ENCODE assay signal across 19 cellular contexts in genomic region chr13:73259061-73259908, GRCh38.
DNase-seq lines count a peak whose midpoint lies in the region; ATAC-seq, FAIRE-seq and TF ChIP-seq lines count a peak whose summit lies in the region.
"Had no signal": no experiment of that assay in that cellular context is flagged by ENCODE, and none has a peak within 500 bp of the region (broad histone marks: within the 10 kb centered on the region; RNA-seq: fewer than 3 reads in every experiment).

No MANE protein-coding gene starts in this region.

- no peaks in the 10 kb centered on the region for H3K9me3 Mint-ChIP-seq in mesothelial cell of epicardium
- H3K9me3 Mint-ChIP-seq in type B pancreatic cell = peaks cover 4% of the 10 kb centered on the region
- H3K9me3 Mint-ChIP-seq: T-helper 2 cell treated with Interferon-gamma antibody and Interleukin-4, amounts not matched to agents 5 μg/mL and 100 μg/mL, for 36 hours had no signal

- H3K4me1 Mint-ChIP-seq in mesothelial cell of epicardium (peaks cover 37% of the 10 kb centered on the region), type B pancreatic cell (ENCODE audit: unreplicated experiment) (peaks cover 20% of the 10 kb centered on the region)
- H3K4me1 Mint-ChIP-seq: immature natural killer cell, memory B cell had no signal

- H3K36me3 ChIP-seq in K562 (ENCODE audit: control insufficient read depth, insufficient read depth, low read length) (no peaks in the 10 kb centered on the region), left lung (no peaks in the 10 kb centered on the region)

- no peaks in the 10 kb centered on the region for H3K9me1 ChIP-seq in K562 (ENCODE audit: control insufficient read depth, insufficient read depth, low read length)

- H3K4me3 Mint-ChIP-seq in mesothelial cell of epicardium = peak overlapping the region; percentile 5
- H3K4me3 Mint-ChIP-seq in type B pancreatic cell = peak overlapping the region; percentile 35
- H3K4me3 Mint-ChIP-seq: immature natural killer cell; memory B cell; T-helper 2 cell treated with Interferon-gamma antibody and Interleukin-4, amounts not matched to agents 5 μg/mL and 100 μg/mL, for 36 hours had no signal

- H3K4me3 ChIP-seq in K562 (no peak overlapping the region), left lung (no peak overlapping the region)
- H3K4me3 ChIP-seq: GM23248 had no signal

- no peak for TF ChIP-seq EP300 in K562 (IDR thresholded peaks at IDR 0.05; ENCODE audit: low read length)

- WGBS in K562 (ENCODE audit: insufficient coverage, low coverage, missing lambda C conversion rate) = 6% methylated on average over 10 of the region's 12 CpGs

- peaks cover 10% of the 10 kb centered on the region for H3K27me3 Mint-ChIP-seq in mesothelial cell of epicardium (ENCODE audit: low read depth)
- H3K27me3 Mint-ChIP-seq in type B pancreatic cell = no peaks in the 10 kb centered on the region

- no peaks in the 10 kb centered on the region for H3K79me2 ChIP-seq in K562 (ENCODE audit: control insufficient read depth, insufficient read depth, low read length)

- H3K27ac Mint-ChIP-seq in mesothelial cell of epicardium = peak overlapping the region; percentile 71
- H3K27ac Mint-ChIP-seq in type B pancreatic cell = peak overlapping the region; percentile 38
- H3K27ac Mint-ChIP-seq: memory B cell; T-helper 2 cell treated with Interferon-gamma antibody and Interleukin-4, amounts not matched to agents 5 μg/mL and 100 μg/mL, for 36 hours had no signal

- BruUV-seq in K562 (replicated peaks; lab: Mats Ljungman, UMichigan) = no TSS peak

- H3K9me3 ChIP-seq in K562 (replicated peaks; ENCODE audit: control insufficient read depth, insufficient read depth, low read depth, low read length) (no peaks in the 10 kb centered on the region), left lung (no peaks in the 10 kb centered on the region)

- H3K36me3 Mint-ChIP-seq in mesothelial cell of epicardium = no peaks in the 10 kb centered on the region
- H3K36me3 Mint-ChIP-seq in type B pancreatic cell = no peaks in the 10 kb centered on the region
- H3K36me3 Mint-ChIP-seq: immature natural killer cell, memory B cell had no signal

- H3K27me3 ChIP-seq in K562 (ENCODE audit: control insufficient read depth in 2 of 2, insufficient read depth in 2 of 2, low read length in 2 of 2) (0 out of 5 replicates have a peak, but pooled peaks cover 0 to 4% of the 10 kb centered on the region in 2 experiments), left lung (no peaks in the 10 kb centered on the region)

- DNase-seq in NOMO-1 treated with DMSO at 0.1 percent for 48 hours (lab: John Stamatoyannopoulos, UW; ENCODE audit: unreplicated experiment) (peak; percentile 5), NOMO-1 treated with dmso at 0.1 percent for 144 hours (lab: John Stamatoyannopoulos, UW; ENCODE audit: unreplicated experiment) (no peak), K562 (ENCODE audit: extremely low read depth in 1 of 4, low spot score in 3 of 4) (no peak), mesothelial cell of epicardium (ENCODE audit: low spot score in 2 of 2, unreplicated experiment in 2 of 2) (no peak), type B pancreatic cell (ENCODE audit: extremely low spot score, unreplicated experiment) (no peak), left lung (no peak)
- DNase-seq in activated CD4-positive, CD25-positive, alpha-beta regulatory T cell (lab: John Stamatoyannopoulos, UW) = no peak
- no peak for DNase-seq in stimulated activated CD4-positive, alpha-beta T cell treated with anti-CD3 and anti-CD28 coated beads, Interleukin-2, amount 100 ng/mL, for 48 hours
- DNase-seq: 8988T; activated CD4-positive, alpha-beta T cell treated with anti-CD3 and anti-CD28 coated beads for 4 hours; activated CD8-positive, alpha-beta memory T cell treated with anti-CD3 and anti-CD28 coated beads, Interleukin-2, amount 50 U/mL, for 48 hours; activated naive CD4-positive, alpha-beta T cell treated with Interleukin-2 at 50 U/mL for 16 hours; GM23248; immature natural killer cell; NK-92 treated with Interleukin-12 subunit alpha and Interleukin-12 subunit beta, amount 100 ng/mL, for 24 hours; SHP77 had no signal

- no peaks in the 10 kb centered on the region; a peak in 1 of 5 replicates for H3K4me1 ChIP-seq in K562 (replicated peaks in 1 of 2; ENCODE audit: control insufficient read depth in 2 of 2, insufficient read depth in 2 of 2, low read length in 2 of 2)
- peaks cover 0 to 11% of the 10 kb centered on the region in 2 donors for H3K4me1 ChIP-seq in left lung

- H2AFZ ChIP-seq in K562 (ENCODE audit: low read depth, low read length) = no peak overlapping the region
- H2AFZ ChIP-seq: GM23248 had no signal

- TF ChIP-seq RAD21 in K562 (CRISPR knock-in tag; conservative IDR thresholded peaks at IDR 0.05 in 1 of 2, IDR thresholded peaks at IDR 0.05 in 1 of 2) = no peak

- CTCF ChIA-PET in K562 (lab: Yijun Ruan, JAX; ENCODE audit: low intra/inter-chr PET ratio) = no interaction called here

- H3K27ac ChIP-seq in K562 (ENCODE audit: extremely low read depth, low read depth, low read length) (no peak overlapping the region), left lung (no peak overlapping the region)
- H3K27ac ChIP-seq: GM23248 had no signal

- FAIRE-seq in K562 (lab: Jason Lieb, UNC) = no peak
- FAIRE-seq: HepG2 had no signal

- TF ChIP-seq POLR2A in K562 (conservative IDR thresholded peaks at IDR 0.05) = no peak

- intact Hi-C loops in K562 (cut with micrococcal nuclease) (no loop called here), left lung (cut with DNase I) (no loop called here)

- no peaks in the 10 kb centered on the region for H4K20me1 ChIP-seq in K562 (replicated peaks; ENCODE audit: control insufficient read depth, insufficient read depth, low read length)

- in situ Hi-C loops in K562 (cut with MboI) = no loop called here

- ATAC-seq in K562 = no peak
- ATAC-seq in left lung = no peak
- ATAC-seq: HepG2 had no signal

- no peak overlapping the region for H3K9ac ChIP-seq in K562 (ENCODE audit: insufficient read depth in 1 of 2, low read depth in 2 of 2, low read length in 2 of 2)
- H3K9ac ChIP-seq: GM23248 had no signal

- POLR2A ChIA-PET in K562 (lab: Yijun Ruan, JAX) = no interaction called here

- H3K4me2 ChIP-seq in K562 (ENCODE audit: insufficient read depth, low read length) = no peak overlapping the region

- TF ChIP-seq CTCF in K562 (IDR thresholded peaks at IDR 0.05 in 2 of 3, conservative IDR thresholded peaks at IDR 0.05 in 1 of 3; ENCODE audit: insufficient read depth in 2 of 3, low read depth in 1 of 3, low read length in 3 of 3) (no peak), mesothelial cell of epicardium (IDR thresholded peaks at IDR 0.05; ENCODE audit: unreplicated experiment) (no peak), type B pancreatic cell (conservative IDR thresholded peaks at IDR 0.05) (no peak), left lung (IDR thresholded peaks at IDR 0.05) (no peak)

TF ChIP-seq in K562, 482 proteins besides CTCF, POLR2A, EP300 and RAD21:
- TF ChIP-seq PKNOX1 (IDR thresholded peaks at IDR 0.05) (peak; percentile 29; the same call in 1 of the 2 replicates), CGGBP1 (CRISPR knock-in tag; IDR thresholded peaks at IDR 0.05) (no peak)
TF ChIP-seq in K562: peak in this region for 1.
